In genomic region chr7:20299647-20300312, GRCh38 we compare ENCODE assay signal across 9 cellular contexts. TPM values are rescaled to one million over a fixed set of nuclear protein-coding genes. Genes with fewer than 3 reads are reported as not detected.
A peak's percentile ranks its signal among the peaks of the same experiment; 100 is the strongest.
DNase-seq lines count a peak whose midpoint lies in the region; ATAC-seq and TF ChIP-seq lines count a peak whose summit lies in the region.
"Had no signal": no experiment of that assay in that cellular context is flagged by ENCODE, and none has a peak within 500 bp of the region (broad histone marks: within the 10 kb centered on the region; RNA-seq: fewer than 3 reads in every experiment).

No MANE protein-coding gene starts in this region.

- H4K20me1 ChIP-seq in SK-N-SH (ENCODE audit: insufficient read depth) (no peaks in the 10 kb centered on the region), smooth muscle cell (ENCODE audit: low read depth) (no peaks in the 10 kb centered on the region)

- no peak overlapping the region for H3K4me3 Mint-ChIP-seq in T-helper 2 cell treated with Interferon-gamma antibody and Interleukin-4, amounts not matched to agents 5 μg/mL and 100 μg/mL, for 36 hours
- H3K4me3 Mint-ChIP-seq in WTC11, result no peak overlapping the region
- no peak overlapping the region for H3K4me3 Mint-ChIP-seq in type B pancreatic cell
- H3K4me3 Mint-ChIP-seq: brain had no signal

- 89% methylated on average over 6 of the region's 6 CpGs for WGBS in SK-N-SH (ENCODE audit: low lambda C conversion rate)
- 87% methylated on average over 6 of the region's 6 CpGs for WGBS in smooth muscle cell (ENCODE audit: low lambda C conversion rate)

- no peak for TF ChIP-seq RAD21 in SK-N-SH (IDR thresholded peaks at IDR 0.05; ENCODE audit: low read length)

- no peaks in the 10 kb centered on the region for H3K36me3 Mint-ChIP-seq in T-helper 2 cell treated with Interferon-gamma antibody and Interleukin-4, amounts not matched to agents 5 μg/mL and 100 μg/mL, for 36 hours (ENCODE audit: low read depth)
- H3K36me3 Mint-ChIP-seq in WTC11 (no peaks in the 10 kb centered on the region), type B pancreatic cell (no peaks in the 10 kb centered on the region)
- H3K36me3 Mint-ChIP-seq: brain had no signal

- TF ChIP-seq EP300 in SK-N-SH (IDR thresholded peaks at IDR 0.05; ENCODE audit: borderline replicate concordance in 1 of 2, low read depth in 1 of 2, low read length in 1 of 2), result no peak

- H3K9me3 Mint-ChIP-seq in T-helper 2 cell treated with Interferon-gamma antibody and Interleukin-4, amounts not matched to agents 5 μg/mL and 100 μg/mL, for 36 hours, result no peaks in the 10 kb centered on the region
- H3K9me3 Mint-ChIP-seq in WTC11, result peaks cover 6% of the 10 kb centered on the region
- H3K9me3 Mint-ChIP-seq in type B pancreatic cell, result peaks cover 4% of the 10 kb centered on the region

- no peaks in the 10 kb centered on the region for H3K9me2 ChIP-seq in SK-N-SH

- peaks cover 0 to 5% of the 10 kb centered on the region in 2 experiments for H3K36me3 ChIP-seq in SK-N-SH (replicated peaks in 1 of 2; ENCODE audit: control insufficient read depth in 1 of 2, insufficient read depth in 2 of 2, low read length in 1 of 2)
- no peaks in the 10 kb centered on the region for H3K36me3 ChIP-seq in smooth muscle cell (ENCODE audit: low read depth)

- H2AFZ ChIP-seq in SK-N-SH (ENCODE audit: low read depth) (peak overlapping the region; percentile 31; the same call in 1 of the 2 replicates), smooth muscle cell (ENCODE audit: low read depth) (peak overlapping the region; percentile 71)

- peak; percentile 47 for ATAC-seq in GM19043 (IDR thresholded peaks at IDR 0.05; ENCODE audit: low read depth, unreplicated experiment)
- ATAC-seq in HG02884 (IDR thresholded peaks at IDR 0.05; ENCODE audit: unreplicated experiment), result peak; percentile 65
- ATAC-seq in WTC11, result no peak

- H3F3A ChIP-seq in SK-N-SH (replicated peaks; ENCODE audit: insufficient read depth) (peaks cover 17% of the 10 kb centered on the region), smooth muscle cell (ENCODE audit: low read depth) (peaks cover 8% of the 10 kb centered on the region)

- no peaks in the 10 kb centered on the region for H3K79me2 ChIP-seq in SK-N-SH (ENCODE audit: insufficient read depth)
- no peaks in the 10 kb centered on the region for H3K79me2 ChIP-seq in smooth muscle cell (ENCODE audit: low read depth)

- H3K4me1 Mint-ChIP-seq in T-helper 2 cell treated with Interferon-gamma antibody and Interleukin-4, amounts not matched to agents 5 μg/mL and 100 μg/mL, for 36 hours (ENCODE audit: low read depth), result peaks cover 5% of the 10 kb centered on the region
- H3K4me1 Mint-ChIP-seq in WTC11 (peaks cover 8% of the 10 kb centered on the region), type B pancreatic cell (ENCODE audit: unreplicated experiment) (peaks cover 4% of the 10 kb centered on the region)
- H3K4me1 Mint-ChIP-seq: brain had no signal

- H3K27ac ChIP-seq in SK-N-SH (ENCODE audit: low read depth in 2 of 2, low read length in 1 of 2) (peak overlapping the region in 1 of 2 experiments; percentile 33; a peak in 2 of 4 replicates), smooth muscle cell (ENCODE audit: low read depth) (peak overlapping the region; percentile 79)

- DNase-seq in SK-N-SH (no peak), smooth muscle cell (lab: John Stamatoyannopoulos, UW; ENCODE audit: unreplicated experiment) (no peak), WTC11 (ENCODE audit: low spot score) (no peak), type B pancreatic cell (ENCODE audit: extremely low spot score, unreplicated experiment) (no peak)
- no peak for DNase-seq in T-helper 2 cell treated with Interferon-gamma antibody and Interleukin-4, amounts not matched to agents 5 μg/mL and 100 μg/mL, for 36 hours (ENCODE audit: low spot score)
- DNase-seq: stimulated activated CD8-positive, alpha-beta memory T cell treated with anti-CD3 and anti-CD28 coated beads, Interleukin-4, amount 100 ng/mL, for 48 hours had no signal

- H3K4me3 ChIP-seq in SK-N-SH (ENCODE audit: low read depth in 2 of 2, low read length in 1 of 2), result no peak overlapping the region
- H3K4me3 ChIP-seq in smooth muscle cell, result no peak overlapping the region

- H3K4me1 ChIP-seq in SK-N-SH (ENCODE audit: control insufficient read depth in 1 of 2, insufficient read depth in 2 of 2, low read depth in 1 of 2, low read length in 1 of 2) (no peaks in the 10 kb centered on the region; a peak in 2 of 4 replicates), smooth muscle cell (ENCODE audit: low read depth) (no peaks in the 10 kb centered on the region)

- CTCF ChIA-PET in SK-N-SH (lab: Yijun Ruan, JAX), result interaction anchor here (0.8 to 1.5 kb wide), 5 partner anchors 9 to 299 kb away, joined by 3 to 6 read pairs (median 4); no protein-coding TSS in a partner anchor
- CTCF ChIA-PET in WTC11 (lab: Charles Lee), result interaction anchor here (1.8 kb wide), 1 partner anchor 12 kb away, joined by 5 read pairs; no protein-coding TSS in a partner anchor

- POLR2A ChIA-PET in SK-N-SH (lab: Yijun Ruan, JAX) (no interaction called here), WTC11 (lab: Charles Lee) (no interaction called here)

- no peak overlapping the region for H3K9ac ChIP-seq in SK-N-SH
- H3K9ac ChIP-seq in smooth muscle cell (ENCODE audit: low read depth), result no peak overlapping the region

- peak overlapping the region; percentile 51 for H3K4me2 ChIP-seq in SK-N-SH
- peak overlapping the region; percentile 66 for H3K4me2 ChIP-seq in smooth muscle cell

- no peaks in the 10 kb centered on the region for H3K27me3 Mint-ChIP-seq in T-helper 2 cell treated with Interferon-gamma antibody and Interleukin-4, amounts not matched to agents 5 μg/mL and 100 μg/mL, for 36 hours (ENCODE audit: low read depth)
- H3K27me3 Mint-ChIP-seq in WTC11 (ENCODE audit: low read depth) (no peaks in the 10 kb centered on the region), type B pancreatic cell (no peaks in the 10 kb centered on the region)

- no peak overlapping the region for H3K27ac Mint-ChIP-seq in T-helper 2 cell treated with Interferon-gamma antibody and Interleukin-4, amounts not matched to agents 5 μg/mL and 100 μg/mL, for 36 hours
- H3K27ac Mint-ChIP-seq in WTC11 (no peak overlapping the region), type B pancreatic cell (no peak overlapping the region)

- 0 out of 2 replicates have a peak, but pooled peaks cover 10% of the 10 kb centered on the region for H3K9me3 ChIP-seq in SK-N-SH
- no peaks in the 10 kb centered on the region for H3K9me3 ChIP-seq in smooth muscle cell (replicated peaks; ENCODE audit: low read depth)

- no peaks in the 10 kb centered on the region for H3K27me3 ChIP-seq in SK-N-SH (ENCODE audit: insufficient read depth)
- no peaks in the 10 kb centered on the region for H3K27me3 ChIP-seq in smooth muscle cell (ENCODE audit: low read depth)

- TF ChIP-seq CTCF in SK-N-SH (IDR thresholded peaks at IDR 0.05), result no peak
- no peak for TF ChIP-seq CTCF in smooth muscle cell (IDR thresholded peaks at IDR 0.05; ENCODE audit: borderline replicate concordance, insufficient read depth, poor library complexity, severe bottlenecking)
- TF ChIP-seq CTCF in WTC11 (IDR thresholded peaks at IDR 0.05), result no peak
- TF ChIP-seq CTCF in type B pancreatic cell (conservative IDR thresholded peaks at IDR 0.05), result no peak

TF ChIP-seq in SK-N-SH, 30 proteins besides CTCF, POLR2A, EP300 and RAD21:
- no peak for TF ChIP-seq ELF1 (IDR thresholded peaks at IDR 0.05)
- TF ChIP-seq MXI1 (IDR thresholded peaks at IDR 0.05; ENCODE audit: low read depth, low read length), result no peak
- TF ChIP-seq MEF2A (IDR thresholded peaks at IDR 0.05; ENCODE audit: borderline replicate concordance, low read depth), result no peak
- TF ChIP-seq GATA2 (CRISPR knock-in tag; IDR thresholded peaks at IDR 0.05), result no peak
- no peak for TF ChIP-seq FOXJ3 (CRISPR knock-in tag; IDR thresholded peaks at IDR 0.05)
- TF ChIP-seq EZH2phosphoT487 (IDR thresholded peaks at IDR 0.05; ENCODE audit: borderline replicate concordance, low read depth), result no peak
- no peak for TF ChIP-seq RCOR1 (IDR thresholded peaks at IDR 0.05; ENCODE audit: low read length)
- no peak for TF ChIP-seq FOXM1 (IDR thresholded peaks at IDR 0.05; ENCODE audit: low read depth)
- TF ChIP-seq SMC3 (IDR thresholded peaks at IDR 0.05; ENCODE audit: low read depth, low read length), result no peak

TF ChIP-seq in WTC11, 78 proteins besides CTCF, POLR2A, EP300 and RAD21 (continues in another document):
- TF ChIP-seq TP53 (CRISPR knock-in tag; IDR thresholded peaks at IDR 0.05), result no peak
- no peak for TF ChIP-seq CREB1 (CRISPR knock-in tag; IDR thresholded peaks at IDR 0.05)
- no peak for TF ChIP-seq SMAD4 (CRISPR knock-in tag; IDR thresholded peaks at IDR 0.05)
- no peak for TF ChIP-seq FOXP4 (CRISPR knock-in tag; IDR thresholded peaks at IDR 0.05)
- no peak for TF ChIP-seq HMGA2 (CRISPR knock-in tag; IDR thresholded peaks at IDR 0.05)
- TF ChIP-seq ZNF423 (CRISPR knock-in tag; IDR thresholded peaks at IDR 0.05), result no peak
- TF ChIP-seq RORB (CRISPR knock-in tag; IDR thresholded peaks at IDR 0.05), result no peak
- TF ChIP-seq MLX (CRISPR knock-in tag; IDR thresholded peaks at IDR 0.05), result no peak

RNA-seq across cellular contexts. Expression of gene ITGB8, which starts 30.9 kb away (rescaled TPM):
- polyA plus RNA-seq in SK-N-SH (2012; rRNA removed) (0.62 and 0.99 TPM in 2 replicates), smooth muscle cell (0.38 and 1.5 TPM in 2 replicates)
- polyA plus RNA-seq in SK-N-SH (2012; cell fraction: cytosol; rRNA removed), result 0.81 and 0.82 TPM in 2 replicates
- polyA plus RNA-seq in SK-N-SH (2012; cell fraction: nucleus; rRNA removed), result 1.2 and 2.0 TPM in 2 replicates
- total RNA-seq in smooth muscle cell (10.2 and 11.5 TPM in 2 replicates), WTC11 (2021) (1.8 to 2.2 TPM (median 1.9 TPM) in 3 replicates), type B pancreatic cell (ENCODE audit: low replicate concordance) (15.6 and 23.3 TPM in 2 replicates)
